Comparison of ENCODE assay signal across 8 cellular contexts in genomic region chr10:3192856-3193635, GRCh38. TPM values are rescaled to one million over a fixed set of nuclear protein-coding genes. Genes with fewer than 3 reads are reported as not detected.
A peak's percentile ranks its signal among the peaks of the same experiment; 100 is the strongest.
DNase-seq lines count a peak whose midpoint lies in the region; ATAC-seq and TF ChIP-seq lines count a peak whose summit lies in the region.

No MANE protein-coding gene starts in this region.

- POLR2A ChIA-PET in CD4-positive, alpha-beta T cell (lab: Charles Lee), result no interaction called here

- no peaks in the 10 kb centered on the region for H3K36me3 ChIP-seq in psoas muscle (ENCODE audit: insufficient read depth in 1 of 2, low read depth in 1 of 2)

- no peak overlapping the region for H3K4me3 Mint-ChIP-seq in CD4-positive, alpha-beta T cell
- no peak overlapping the region for H3K4me3 Mint-ChIP-seq in glutamatergic neuron (ENCODE audit: unreplicated experiment)

- no peaks in the 10 kb centered on the region for H3K36me3 Mint-ChIP-seq in CD4-positive, alpha-beta T cell (ENCODE audit: low read depth)
- no peaks in the 10 kb centered on the region for H3K36me3 Mint-ChIP-seq in glutamatergic neuron (ENCODE audit: unreplicated experiment)

- CTCF ChIA-PET in CD4-positive, alpha-beta T cell (lab: Charles Lee), result no interaction called here

- peaks cover 7% of the 10 kb centered on the region for H3K4me1 ChIP-seq in psoas muscle

- peak; percentile 95 for TF ChIP-seq CTCF in CD4-positive, alpha-beta T cell (IDR thresholded peaks at IDR 0.05)
- TF ChIP-seq CTCF in HFF-Myc (IDR thresholded peaks at IDR 0.05; ENCODE audit: low read depth, low read length, missing control alignments) (peak; percentile 89), glutamatergic neuron (IDR thresholded peaks at IDR 0.05; ENCODE audit: partially characterized antibody, unreplicated experiment) (peak; percentile 95), psoas muscle (IDR thresholded peaks at IDR 0.05) (peak; percentile 94)

- H3K27me3 Mint-ChIP-seq in CD4-positive, alpha-beta T cell, result peaks cover 10% of the 10 kb centered on the region
- peaks cover 5% of the 10 kb centered on the region for H3K27me3 Mint-ChIP-seq in glutamatergic neuron (ENCODE audit: unreplicated experiment)

- no peak overlapping the region for H3K4me3 ChIP-seq in HFF-Myc (replicated peaks; ENCODE audit: low read depth, low read length)
- peak overlapping the region; percentile 49 for H3K4me3 ChIP-seq in psoas muscle

- peaks cover 7% of the 10 kb centered on the region for H3K4me1 Mint-ChIP-seq in CD4-positive, alpha-beta T cell (ENCODE audit: low read depth)
- H3K4me1 Mint-ChIP-seq in glutamatergic neuron (ENCODE audit: low read depth, unreplicated experiment), result peaks cover 3% of the 10 kb centered on the region

- WGBS in psoas muscle, 3 donors, result 34 to 39% (median 37%) methylated on average over 19 of the region's 19 CpGs

- no peaks in the 10 kb centered on the region for H3K9me3 Mint-ChIP-seq in CD4-positive, alpha-beta T cell
- H3K9me3 Mint-ChIP-seq in glutamatergic neuron (ENCODE audit: unreplicated experiment), result no peaks in the 10 kb centered on the region

- no peak overlapping the region for H3K27ac ChIP-seq in CD4-positive, alpha-beta T cell (ENCODE audit: low read depth, low read length)
- H3K27ac ChIP-seq in psoas muscle, result no peak overlapping the region

- DNase-seq in CD4-positive, alpha-beta T cell, result peak in 9 of 10 experiments; percentile 19 to 47 (median 27)
- no peak for DNase-seq in HFF-Myc (ENCODE audit: extremely low read depth, low read depth)
- peak; percentile 60 for DNase-seq in OCI-M1 (lab: John Stamatoyannopoulos, UW)
- peak; percentile 36 for DNase-seq in activated gamma-delta T cell treated with anti-CD3 and anti-CD28 coated beads, Interleukin-2, amount 50 U/mL, for 16 hours (ENCODE audit: low read depth)
- peak; percentile 48 for DNase-seq in glutamatergic neuron
- no peak for DNase-seq in psoas muscle

- ATAC-seq in CD4-positive, alpha-beta T cell (ENCODE audit: poor library complexity), result peak; percentile 56
- ATAC-seq in psoas muscle (peak in 1 of 4 donors; percentile 47), GM19463 (IDR thresholded peaks at IDR 0.05; ENCODE audit: unreplicated experiment) (no peak), HG02642 (IDR thresholded peaks at IDR 0.05; ENCODE audit: poor library complexity, unreplicated experiment) (no peak)

- H3K27ac Mint-ChIP-seq in CD4-positive, alpha-beta T cell, result no peak overlapping the region
- no peak overlapping the region for H3K27ac Mint-ChIP-seq in glutamatergic neuron (ENCODE audit: unreplicated experiment)

- H3K27me3 ChIP-seq in CD4-positive, alpha-beta T cell (ENCODE audit: control insufficient read depth, insufficient read depth, low read length), result peaks cover 2% of the 10 kb centered on the region
- H3K27me3 ChIP-seq in psoas muscle (ENCODE audit: insufficient read depth in 3 of 3, low read length in 2 of 3), result no peaks in the 10 kb centered on the region

- intact Hi-C loops in CD4-positive, alpha-beta T cell (cut with DNase I, micrococcal nuclease), result loop anchor here in 1 of 2 experiments (2.0 kb wide), 1 partner anchor 1464 kb away; no protein-coding TSS in a partner anchor
- intact Hi-C loops in psoas muscle (cut with DNase I), result loop anchor here (5.0 to 10.0 kb wide), 2 partner anchors 266 to 268 kb away; no protein-coding TSS in a partner anchor

- no peaks in the 10 kb centered on the region for H3K9me3 ChIP-seq in CD4-positive, alpha-beta T cell (ENCODE audit: control insufficient read depth, low read length)
- no peaks in the 10 kb centered on the region for H3K9me3 ChIP-seq in psoas muscle

RNA-seq across cellular contexts. Expression of gene PITRM1, which starts 20.5 kb away (rescaled TPM):
- total RNA-seq in CD4-positive, alpha-beta T cell, result 10 to 100 TPM; 76.7 to 77.8 TPM
- 65.8 TPM for total RNA-seq in glutamatergic neuron (ENCODE audit: unreplicated experiment)
- 100 to 1,000 TPM in 2 of 4 donors, 10 to 100 TPM in 2; 74.5 to 112 (median 94.2) TPM for total RNA-seq in psoas muscle
- 10 to 100 TPM; 51.0 to 79.3 (median 68.3) TPM for polyA plus RNA-seq in psoas muscle

Comparison
In these comparisons a context has a peak if more than half of its experiments do, and no peak if none do; other contexts are left out.
1. DNase-seq: peak in CD4-positive, alpha-beta T cell (9 of 10), OCI-M1 (single experiment), activated gamma-delta T cell treated with anti-CD3 and anti-CD28 coated beads, Interleukin-2, amount 50 U/mL, for 16 hours (single experiment) and glutamatergic neuron (single experiment); none in HFF-Myc (single experiment) and psoas muscle (0 of 2).
2. Peak in every context shown above with its lines, with median percentiles within 50 percentile points of each other: CTCF ChIP-seq.